Comparison of ENCODE assay signal across 16 cellular contexts in genomic region chr7:101093907-101094306, GRCh38. TPM values are rescaled to one million over a fixed set of nuclear protein-coding genes. Genes with fewer than 3 reads are reported as not detected.
A peak's percentile ranks its signal among the peaks of the same experiment; 100 is the strongest.
DNase-seq lines count a peak whose midpoint lies in the region; ATAC-seq, FAIRE-seq and TF ChIP-seq lines count a peak whose summit lies in the region.
"Had no signal": no experiment of that assay in that cellular context is flagged by ENCODE, and none has a peak within 500 bp of the region (broad histone marks: within the 10 kb centered on the region; RNA-seq: fewer than 3 reads in every experiment).

No MANE protein-coding gene starts in this region.

- H3K79me2 ChIP-seq in osteoblast (ENCODE audit: insufficient read depth, low read length): peaks cover 30% of the 10 kb centered on the region
- H3K79me2 ChIP-seq: parathyroid adenoma had no signal

- CTCF ChIA-PET in Calu3 (lab: Charles Lee) (no interaction called here), Panc1 (lab: Charles Lee) (no interaction called here)

- H3K4me3 Mint-ChIP-seq in Calu3 (ENCODE audit: low read depth, unreplicated experiment): no peak overlapping the region
- H3K4me3 Mint-ChIP-seq: activated CD4-positive, alpha-beta memory T cell treated with anti-CD3 and anti-CD28 coated beads, Interleukin-2, amount 10 ng/mL, durations not matched to agents 7 days and 5 days; activated naive CD4-positive, alpha-beta T cell treated with anti-CD3 and anti-CD28 coated beads for 36 hours; CD4-positive, alpha-beta memory T cell; memory B cell; T-helper 2 cell treated with Interferon-gamma antibody and Interleukin-4, amounts not matched to agents 5 μg/mL and 100 μg/mL, for 36 hours had no signal

- no peaks in the 10 kb centered on the region for H4K20me1 ChIP-seq in osteoblast (ENCODE audit: insufficient read depth, low read length)

- H3K4me1 Mint-ChIP-seq in Calu3 (ENCODE audit: low read depth, unreplicated experiment): no peaks in the 10 kb centered on the region

- no peak overlapping the region for H3K27ac Mint-ChIP-seq in Calu3 (ENCODE audit: unreplicated experiment)
- H3K27ac Mint-ChIP-seq: activated CD4-positive, alpha-beta memory T cell treated with anti-CD3 and anti-CD28 coated beads, Interleukin-2, amount 10 ng/mL, durations not matched to agents 7 days and 5 days; activated naive CD4-positive, alpha-beta T cell treated with anti-CD3 and anti-CD28 coated beads for 36 hours; memory B cell; T-helper 2 cell treated with Interferon-gamma antibody and Interleukin-4, amounts not matched to agents 5 μg/mL and 100 μg/mL, for 36 hours had no signal

- H3K27me3 ChIP-seq in Panc1 (ENCODE audit: control insufficient read depth, insufficient read depth, low read length) (no peaks in the 10 kb centered on the region), osteoblast (ENCODE audit: insufficient read depth, low read length) (no peaks in the 10 kb centered on the region)

- H3K36me3 ChIP-seq in Panc1 (ENCODE audit: control insufficient read depth, insufficient read depth, low read length) (no peaks in the 10 kb centered on the region), osteoblast (ENCODE audit: insufficient read depth, low read length) (peaks cover 9% of the 10 kb centered on the region)

- no peaks in the 10 kb centered on the region for H3K27me3 Mint-ChIP-seq in Calu3 (ENCODE audit: unreplicated experiment)
- H3K27me3 Mint-ChIP-seq: activated CD4-positive, alpha-beta memory T cell treated with anti-CD3 and anti-CD28 coated beads, Interleukin-2, amount 10 ng/mL, durations not matched to agents 7 days and 5 days; CD4-positive, alpha-beta memory T cell; memory B cell had no signal

- intact Hi-C loops in Calu3 (cut with micrococcal nuclease; ENCODE audit: unreplicated experiment) (no loop called here), Panc1 (cut with micrococcal nuclease; ENCODE audit: unreplicated experiment) (loop anchor here (2.0 kb wide), 1 partner anchor 41 kb away; no protein-coding TSS in a partner anchor)

- in situ Hi-C loops in Panc1 (cut with HindIII; ENCODE audit: low pct_unique_long_range_greater_than_20kb, low sequenced_read_pairs): no loop called here

- H3K27ac ChIP-seq in Panc1 (ENCODE audit: low read length): peak overlapping the region; percentile 73
- H3K27ac ChIP-seq in osteoblast (ENCODE audit: low read depth, low read length): peak overlapping the region; percentile 94
- H3K27ac ChIP-seq: parathyroid adenoma had no signal

- H3K9me3 Mint-ChIP-seq in Calu3 (ENCODE audit: low read depth, unreplicated experiment): no peaks in the 10 kb centered on the region
- H3K9me3 Mint-ChIP-seq: activated CD4-positive, alpha-beta memory T cell treated with anti-CD3 and anti-CD28 coated beads, Interleukin-2, amount 10 ng/mL, durations not matched to agents 7 days and 5 days; activated naive CD4-positive, alpha-beta T cell treated with anti-CD3 and anti-CD28 coated beads for 36 hours; CD4-positive, alpha-beta memory T cell; memory B cell; T-helper 2 cell treated with Interferon-gamma antibody and Interleukin-4, amounts not matched to agents 5 μg/mL and 100 μg/mL, for 36 hours had no signal

- ATAC-seq in Panc1 (no peak), GM21367 (IDR thresholded peaks at IDR 0.05; ENCODE audit: unreplicated experiment) (no peak), GM19351 (IDR thresholded peaks at IDR 0.05; ENCODE audit: unreplicated experiment) (no peak)

- POLR2A ChIA-PET in Panc1 (lab: Charles Lee): no interaction called here

- H3K4me3 ChIP-seq in Panc1 (ENCODE audit: low read depth in 2 of 2, low read length in 2 of 2) (no peak overlapping the region), osteoblast (ENCODE audit: insufficient read depth, low read length) (no peak overlapping the region)

- H3K4me1 ChIP-seq in Panc1 (ENCODE audit: control insufficient read depth, insufficient read depth, low read length): peaks cover 30% of the 10 kb centered on the region
- H3K4me1 ChIP-seq in osteoblast (ENCODE audit: insufficient read depth, low read length): peaks cover 24% of the 10 kb centered on the region
- H3K4me1 ChIP-seq: parathyroid adenoma had no signal

- no peak for DNase-seq in Calu3
- DNase-seq in Panc1 (ENCODE audit: low read depth, low spot score): no peak
- DNase-seq in osteoblast (ENCODE audit: insufficient read length, low spot score, missing footprints): peak; percentile 97
- DNase-seq in activated effector memory CD4-positive, alpha-beta T cell treated with anti-CD3 and anti-CD28 coated beads, Interleukin-2, amount 50 U/mL, for 16 hours: no peak
- DNase-seq in superior temporal gyrus (ENCODE audit: extremely low spot score): no peak
- DNase-seq: activated CD4-positive, alpha-beta memory T cell treated with anti-CD3 and anti-CD28 coated beads, Interleukin-2, amount 10 ng/mL, durations not matched to agents 7 days and 5 days; activated naive CD4-positive, alpha-beta T cell treated with anti-CD3 and anti-CD28 coated beads for 36 hours; CD4-positive, alpha-beta memory T cell; hippocampal formation; NCI-H2171 had no signal

- H3K36me3 Mint-ChIP-seq in Calu3 (ENCODE audit: insufficient read depth, unreplicated experiment): peaks cover 56% of the 10 kb centered on the region

- H2AFZ ChIP-seq in osteoblast (ENCODE audit: low read length): no peak overlapping the region
- H2AFZ ChIP-seq: parathyroid adenoma had no signal

- TF ChIP-seq CTCF in Calu3 (IDR thresholded peaks at IDR 0.05; ENCODE audit: unreplicated experiment) (no peak), Panc1 (IDR thresholded peaks at IDR 0.05) (no peak), osteoblast (IDR thresholded peaks at IDR 0.05; ENCODE audit: extremely low read depth, low read depth, low read length) (no peak)

- peak overlapping the region; percentile 69 for H3K4me2 ChIP-seq in osteoblast (ENCODE audit: insufficient read depth, low read length)

- BruUV-seq in Calu3 (replicated peaks; lab: Mats Ljungman, UMichigan) (TSS peak; percentile 5), Panc1 (replicated peaks; lab: Mats Ljungman, UMichigan) (no TSS peak)

- H3K9me3 ChIP-seq in Panc1 (ENCODE audit: control insufficient read depth, insufficient read depth, low read depth, low read length): no peaks in the 10 kb centered on the region
- no peaks in the 10 kb centered on the region for H3K9me3 ChIP-seq in osteoblast (ENCODE audit: low read depth, low read length)

- FAIRE-seq in endometrium (lab: Jason Lieb, UNC): peak; percentile 70

RNA-seq across cellular contexts. Expression of gene TRIM56, which starts 8.6 kb away (rescaled TPM):
- total RNA-seq in Calu3 (2022) (44.5 and 62.6 TPM in 2 replicates), Panc1 (2021; ENCODE audit: unreplicated experiment) (37.4 TPM), osteoblast (13.8 and 14.7 TPM in 2 replicates)
- polyA plus RNA-seq in Panc1 (2012; ENCODE audit: insufficient read length): 31.8 TPM

RNA-seq across cellular contexts. Expression of gene SERPINE1, which starts 33.0 kb away (rescaled TPM):
- total RNA-seq in Calu3 (2022) (1.1 and 1.8 TPM in 2 replicates), Panc1 (2021; ENCODE audit: unreplicated experiment) (370 TPM), osteoblast (237 and 278 TPM in 2 replicates)
- 482 TPM for polyA plus RNA-seq in Panc1 (2012; ENCODE audit: insufficient read length)
- polyA plus RNA-seq: CD4-positive, alpha-beta memory T cell had no signal

Comparison
In these comparisons a context has a peak if more than half of its experiments do, and no peak if none do; other contexts are left out.
1. RNA of gene SERPINE1, which starts 33.0 kb away (total RNA-seq): 370 TPM in Panc1 (single experiment) and 237 to 278 TPM in osteoblast; 1.1 to 1.8 TPM in Calu3; every median in the first group is over 10 times any median in the second.